19 cellular contexts compared by ENCODE assay signal in the genomic region with DNA sequence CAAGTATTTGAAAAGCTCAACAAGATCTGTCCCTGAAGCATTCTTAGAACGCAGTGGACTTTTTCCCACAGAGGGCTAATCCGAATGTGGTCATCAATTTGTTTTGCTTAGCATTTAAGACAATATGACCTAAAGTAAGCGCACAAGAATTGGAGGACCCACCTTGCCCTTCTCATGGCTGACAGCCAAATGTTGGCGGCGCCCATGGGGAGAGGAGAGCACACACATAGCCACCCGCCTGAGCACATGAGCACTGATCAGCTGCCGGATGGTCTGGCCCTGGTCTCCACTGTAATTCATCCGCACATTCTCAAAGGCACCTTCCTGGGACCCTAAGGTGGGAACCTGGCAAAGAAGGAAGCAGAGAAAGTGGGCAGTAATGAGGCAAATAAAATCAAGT.
"Had no signal": no experiment of that assay in that cellular context is flagged by ENCODE, and none has a peak within 500 bp of the region (broad histone marks: within the 10 kb centered on the region; RNA-seq: fewer than 3 reads in every experiment).

No MANE protein-coding gene starts in this region.

- H3K27me3 ChIP-seq: cardiac muscle cell, gastroesophageal sphincter, neutrophil, pancreas, thyroid gland had no signal

- H3K4me3 ChIP-seq: cardiac muscle cell, gastroesophageal sphincter, lung, pancreas, SK-N-MC, thyroid gland had no signal

- H3K4me3 Mint-ChIP-seq: activated B cell treated with CpG ODN at 0.5 μM for 24 hours; activated naive CD4-positive, alpha-beta T cell treated with anti-CD3 and anti-CD28 coated beads, Interleukin-2, amount 50 U/mL, for 24 hours; immature natural killer cell; mesothelial cell of epicardium; natural killer cell treated with Interleukin-12 subunit alpha and Interleukin-12 subunit beta and Interleukin-15 and Interleukin-18, amount 100 ng/mL, for 72 hours; stimulated activated naive B cell treated with anti-CD40 and anti-IgM and Interleukin-4, amounts not matched to agents 10 μg/mL and 1 μg/mL and 100 μg/mL, for 72 hours had no signal

- FAIRE-seq: pancreas, urothelium cell line had no signal

- H3K9me3 Mint-ChIP-seq: activated B cell treated with CpG ODN at 0.5 μM for 24 hours; activated naive CD4-positive, alpha-beta T cell treated with anti-CD3 and anti-CD28 coated beads, Interleukin-2, amount 50 U/mL, for 24 hours; immature natural killer cell; mesothelial cell of epicardium; natural killer cell treated with Interleukin-12 subunit alpha and Interleukin-12 subunit beta and Interleukin-15 and Interleukin-18, amount 100 ng/mL, for 72 hours; stimulated activated naive B cell treated with anti-CD40 and anti-IgM and Interleukin-4, amounts not matched to agents 10 μg/mL and 1 μg/mL and 100 μg/mL, for 72 hours had no signal

- H3K9me3 ChIP-seq: gastroesophageal sphincter, neutrophil, pancreas, thyroid gland had no signal

- ATAC-seq: gastroesophageal sphincter; natural killer cell treated with Interleukin-12 subunit alpha and Interleukin-12 subunit beta and Interleukin-15 and Interleukin-18, amount 100 ng/mL, for 72 hours; pancreas; stimulated activated naive B cell treated with anti-CD40 and anti-IgM and Interleukin-4, amounts not matched to agents 10 μg/mL and 1 μg/mL and 100 μg/mL, for 72 hours had no signal

- DNase-seq: activated B cell treated with CpG ODN at 0.5 μM for 24 hours; activated CD4-positive, alpha-beta T cell treated with anti-CD3 and anti-CD28 coated beads for 48 hours; activated CD8-positive, alpha-beta memory T cell treated with anti-CD3 and anti-CD28 coated beads, Interleukin-2, amount 50 U/mL, for 48 hours; activated effector memory CD4-positive, alpha-beta T cell treated with Interleukin-2 at 50 U/mL for 16 hours; activated T-cell treated with anti-CD3 and anti-CD28 coated beads, Interleukin-2, amount 50 U/mL, for 48 hours; amniotic stem cell; immature natural killer cell; pancreas; stimulated activated naive B cell treated with anti-CD40 and anti-IgM and Interleukin-4, amounts not matched to agents 10 μg/mL and 1 μg/mL and 100 μg/mL, for 72 hours; thyroid gland had no signal

- H3K4me1 Mint-ChIP-seq: activated B cell treated with CpG ODN at 0.5 μM for 24 hours; activated naive CD4-positive, alpha-beta T cell treated with anti-CD3 and anti-CD28 coated beads, Interleukin-2, amount 50 U/mL, for 24 hours; immature natural killer cell; mesothelial cell of epicardium had no signal

- H3K27me3 Mint-ChIP-seq: activated B cell treated with CpG ODN at 0.5 μM for 24 hours; activated naive CD4-positive, alpha-beta T cell treated with anti-CD3 and anti-CD28 coated beads, Interleukin-2, amount 50 U/mL, for 24 hours; natural killer cell treated with Interleukin-12 subunit alpha and Interleukin-12 subunit beta and Interleukin-15 and Interleukin-18, amount 100 ng/mL, for 72 hours; stimulated activated naive B cell treated with anti-CD40 and anti-IgM and Interleukin-4, amounts not matched to agents 10 μg/mL and 1 μg/mL and 100 μg/mL, for 72 hours had no signal

- H3K27ac Mint-ChIP-seq: activated B cell treated with CpG ODN at 0.5 μM for 24 hours; activated naive CD4-positive, alpha-beta T cell treated with anti-CD3 and anti-CD28 coated beads, Interleukin-2, amount 50 U/mL, for 24 hours; immature natural killer cell; mesothelial cell of epicardium; natural killer cell treated with Interleukin-12 subunit alpha and Interleukin-12 subunit beta and Interleukin-15 and Interleukin-18, amount 100 ng/mL, for 72 hours; stimulated activated naive B cell treated with anti-CD40 and anti-IgM and Interleukin-4, amounts not matched to agents 10 μg/mL and 1 μg/mL and 100 μg/mL, for 72 hours had no signal

- H3K4me1 ChIP-seq: pancreas, thyroid gland had no signal

- H3K27ac ChIP-seq: cardiac muscle cell, neutrophil, pancreas, SK-N-MC had no signal
